Comparison of ENCODE assay signal across 8 cellular contexts in the genomic region with DNA sequence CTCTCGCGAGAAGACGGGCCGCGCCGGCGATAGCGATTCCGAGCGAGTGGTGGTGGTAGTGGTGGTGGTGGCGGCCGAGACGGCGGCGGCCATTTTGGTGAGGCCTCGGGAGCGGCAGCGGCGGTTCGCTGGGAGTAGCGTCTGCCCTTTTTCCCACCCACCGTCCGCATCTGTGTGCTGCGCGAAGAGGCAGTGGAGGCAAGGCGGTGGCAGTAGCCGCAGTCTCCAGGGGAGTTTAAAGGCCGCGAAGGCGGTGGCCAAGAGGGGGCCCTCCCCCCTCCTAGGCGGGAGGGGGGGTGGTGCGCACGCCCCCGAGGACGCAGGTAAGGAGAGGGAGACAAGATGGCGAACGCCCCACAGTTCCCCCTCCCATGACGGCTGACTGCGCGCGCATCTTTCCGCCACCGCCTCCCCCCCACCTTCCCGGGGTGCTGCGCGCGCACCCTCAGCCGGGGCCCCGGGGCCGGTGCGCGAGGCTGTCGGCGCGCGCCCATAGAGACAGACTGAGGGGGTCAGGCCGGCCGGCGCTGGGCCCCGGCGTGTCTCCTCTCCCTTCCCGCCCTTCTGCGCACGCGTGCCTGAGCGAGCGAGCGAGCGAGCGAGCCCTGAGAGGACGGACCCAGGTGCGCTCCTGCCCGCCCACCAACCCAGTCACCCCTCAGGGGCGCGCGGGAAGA. TPM values are rescaled to one million over a fixed set of nuclear protein-coding genes. Genes with fewer than 3 reads are reported as not detected.
A peak's percentile ranks its signal among the peaks of the same experiment; 100 is the strongest.
DNase-seq lines count a peak whose midpoint lies in the region; ATAC-seq lines count a peak whose summit lies in the region.

No MANE protein-coding gene starts in this region.

- H2AK5ac ChIP-seq in mesendoderm (ENCODE audit: low read length) = no peak overlapping the region

- no peaks in the 10 kb centered on the region for H3K9me3 Mint-ChIP-seq in effector memory CD8-positive, alpha-beta T cell

- H3K9ac ChIP-seq in mesendoderm (ENCODE audit: low read length) = peak overlapping the region; percentile 100

- peaks cover 25 to 30% of the 10 kb centered on the region in 2 donors for H3K4me1 Mint-ChIP-seq in effector memory CD8-positive, alpha-beta T cell (ENCODE audit: low read depth in 2 of 2)

- peak overlapping the region; percentile 54 for H3K4me2 ChIP-seq in mesendoderm (ENCODE audit: low read length)

- peak overlapping the region; percentile 100 for H3K27ac Mint-ChIP-seq in effector memory CD8-positive, alpha-beta T cell

- peak overlapping the region; percentile 62 for H3K18ac ChIP-seq in mesendoderm (ENCODE audit: low read length)

- H3K79me1 ChIP-seq in mesendoderm (ENCODE audit: low read length) = peaks cover 8% of the 10 kb centered on the region

- H3K36me3 ChIP-seq in mesendoderm (ENCODE audit: control insufficient read depth, insufficient read depth, low read length) = peaks cover 2% of the 10 kb centered on the region

- peak overlapping the region; percentile 3 for H4K8ac ChIP-seq in mesendoderm (ENCODE audit: low read depth, low read length)

- H2BK120ac ChIP-seq in mesendoderm (ENCODE audit: low read depth, low read length) = no peak overlapping the region

- H3K4ac ChIP-seq in mesendoderm (ENCODE audit: low read depth, low read length) = peak overlapping the region; percentile 89

- no peaks in the 10 kb centered on the region for H3K27me3 Mint-ChIP-seq in effector memory CD8-positive, alpha-beta T cell

- peak overlapping the region; percentile 96 to 97 for H3K4me3 Mint-ChIP-seq in effector memory CD8-positive, alpha-beta T cell

- H3K36me3 Mint-ChIP-seq in effector memory CD8-positive, alpha-beta T cell (ENCODE audit: insufficient read depth) = peaks cover 59% of the 10 kb centered on the region

- H3K4me1 ChIP-seq in mesendoderm (ENCODE audit: control insufficient read depth, low read depth, low read length) = peaks cover 3% of the 10 kb centered on the region

- H3K27ac ChIP-seq in mesendoderm (ENCODE audit: low read depth, low read length) = peak overlapping the region; percentile 98

- peak overlapping the region; percentile 99 for H3K23ac ChIP-seq in mesendoderm (ENCODE audit: low read length)

- peak overlapping the region; percentile 99 for H3K56ac ChIP-seq in mesendoderm (ENCODE audit: low read length)

- peak; percentile 64 for ATAC-seq in GM21381 (IDR thresholded peaks at IDR 0.05; ENCODE audit: unreplicated experiment)
- peak; percentile 71 for ATAC-seq in effector memory CD8-positive, alpha-beta T cell (replicated peaks)

- in situ Hi-C loops in Caki2 (cut with HindIII; ENCODE audit: low pct_unique_long_range_greater_than_20kb, low sequenced_read_pairs) = no loop called here

- H3K4me3 ChIP-seq in mesendoderm (ENCODE audit: low read length) = peak overlapping the region; percentile 89

- no CpG with 5 or more reads among the region's 76 CpGs for WGBS in mesendoderm (ENCODE audit: extremely low coverage, insufficient coverage, low lambda C conversion rate)

- DNase-seq in Caki2 (ENCODE audit: low read depth) = peak; percentile 99
- peak; percentile 96 for DNase-seq in HT1080 (ENCODE audit: low read depth)
- DNase-seq in NOMO-1 (lab: John Stamatoyannopoulos, UW; ENCODE audit: unreplicated experiment in 2 of 2) = peak; percentile 96 to 99
- DNase-seq in activated CD8-positive, alpha-beta memory T cell treated with anti-CD3 and anti-CD28 coated beads for 48 hours (ENCODE audit: low read depth in 2 of 3, low spot score in 2 of 3) = peak; percentile 97 to 98 (median 97)
- DNase-seq in effector memory CD8-positive, alpha-beta T cell = peak; percentile 99
- DNase-seq in mesendoderm = peak; percentile 98
- peak; percentile 90 for DNase-seq in stimulated activated CD8-positive, alpha-beta memory T cell treated with anti-CD3 and anti-CD28 coated beads, Interleukin-12 subunit alpha, Interleukin-12 subunit beta, amount 100 ng/mL, for 24 hours (ENCODE audit: extremely low read depth)

- peak overlapping the region; percentile 97 for H2BK5ac ChIP-seq in mesendoderm (ENCODE audit: low read length)

- H2BK15ac ChIP-seq in mesendoderm (replicated peaks; ENCODE audit: low read depth) = no peak overlapping the region

- H3K27me3 ChIP-seq in mesendoderm (ENCODE audit: insufficient read depth, low read length, poor library complexity) = peaks cover 4% of the 10 kb centered on the region

- H4K5ac ChIP-seq in mesendoderm (ENCODE audit: low read length) = no peak overlapping the region

- peaks cover 21% of the 10 kb centered on the region for H3K79me2 ChIP-seq in mesendoderm (ENCODE audit: control insufficient read depth, insufficient read depth, low read length)

RNA-seq across cellular contexts. Expression of a gene that starts 0.7 kb away (rescaled TPM):
- total RNA-seq in Caki2 (2014; rRNA removed; shearing (Covaris generic); ENCODE audit: low replicate concordance) = 9.4 and 19.0 TPM in 2 replicates
- 17.3 and 22.9 TPM in 2 replicates for total RNA-seq in HT1080 (2014; rRNA removed; shearing (Covaris generic))
- 12.7 and 13.1 TPM in 2 replicates for polyA plus RNA-seq in HT1080 (2015; cell fraction: cytosol; rRNA removed)
- 30.3 and 35.2 TPM in 2 replicates for polyA plus RNA-seq in HT1080 (2015; cell fraction: nucleus; rRNA removed)
- 29.1 TPM for polyA plus RNA-seq in mesendoderm (2013, experiment 1 of 2)
- polyA plus RNA-seq in mesendoderm (2013, experiment 2 of 2) = 25.0 TPM

RNA-seq across cellular contexts. Expression of a gene that starts 40.0 kb away (rescaled TPM):
- total RNA-seq in Caki2 (2014; rRNA removed; shearing (Covaris generic); ENCODE audit: low replicate concordance) = 18.2 and 19.7 TPM in 2 replicates
- 20.0 and 23.1 TPM in 2 replicates for total RNA-seq in HT1080 (2014; rRNA removed; shearing (Covaris generic))
- polyA plus RNA-seq in HT1080 (2015; cell fraction: cytosol; rRNA removed) = 33.2 and 34.2 TPM in 2 replicates
- 68.5 and 77.9 TPM in 2 replicates for polyA plus RNA-seq in HT1080 (2015; cell fraction: nucleus; rRNA removed)
- polyA plus RNA-seq in mesendoderm (2013, experiment 1 of 2) = 8.8 TPM
- 8.3 TPM for polyA plus RNA-seq in mesendoderm (2013, experiment 2 of 2)

RNA-seq across cellular contexts. Expression of a gene that starts 47.5 kb away (rescaled TPM):
- 7.0 and 8.8 TPM in 2 replicates for total RNA-seq in Caki2 (2014; rRNA removed; shearing (Covaris generic); ENCODE audit: low replicate concordance)
- 11.0 and 26.6 TPM in 2 replicates for total RNA-seq in HT1080 (2014; rRNA removed; shearing (Covaris generic))
- 33.8 and 36.4 TPM in 2 replicates for polyA plus RNA-seq in HT1080 (2015; cell fraction: cytosol; rRNA removed)
- polyA plus RNA-seq in HT1080 (2015; cell fraction: nucleus; rRNA removed) = 65.8 and 75.9 TPM in 2 replicates
- polyA plus RNA-seq in mesendoderm (2013, experiment 1 of 2) = 11.4 TPM
- 10.6 TPM for polyA plus RNA-seq in mesendoderm (2013, experiment 2 of 2)

RNA-seq across cellular contexts. Expression of a gene that starts 49.9 kb away (rescaled TPM):
- total RNA-seq in Caki2 (2014; rRNA removed; shearing (Covaris generic); ENCODE audit: low replicate concordance) = 32.0 and 53.5 TPM in 2 replicates
- total RNA-seq in HT1080 (2014; rRNA removed; shearing (Covaris generic)) = 24.8 and 25.7 TPM in 2 replicates
- polyA plus RNA-seq in HT1080 (2015; cell fraction: cytosol; rRNA removed) = 17.8 and 19.7 TPM in 2 replicates
- 52.3 and 58.0 TPM in 2 replicates for polyA plus RNA-seq in HT1080 (2015; cell fraction: nucleus; rRNA removed)
- polyA plus RNA-seq in mesendoderm (2013, experiment 1 of 2) = 24.5 TPM
- polyA plus RNA-seq in mesendoderm (2013, experiment 2 of 2) = 24.1 TPM

Comparison
In these comparisons a context has a peak if more than half of its experiments do, and no peak if none do; other contexts are left out.
1. Peak in every context shown above with its lines: DNase-seq, ATAC-seq, H3K4me3 ChIP-seq and H3K27ac ChIP-seq.